ENCODE assay signal across 1 cellular context in the genomic region with DNA sequence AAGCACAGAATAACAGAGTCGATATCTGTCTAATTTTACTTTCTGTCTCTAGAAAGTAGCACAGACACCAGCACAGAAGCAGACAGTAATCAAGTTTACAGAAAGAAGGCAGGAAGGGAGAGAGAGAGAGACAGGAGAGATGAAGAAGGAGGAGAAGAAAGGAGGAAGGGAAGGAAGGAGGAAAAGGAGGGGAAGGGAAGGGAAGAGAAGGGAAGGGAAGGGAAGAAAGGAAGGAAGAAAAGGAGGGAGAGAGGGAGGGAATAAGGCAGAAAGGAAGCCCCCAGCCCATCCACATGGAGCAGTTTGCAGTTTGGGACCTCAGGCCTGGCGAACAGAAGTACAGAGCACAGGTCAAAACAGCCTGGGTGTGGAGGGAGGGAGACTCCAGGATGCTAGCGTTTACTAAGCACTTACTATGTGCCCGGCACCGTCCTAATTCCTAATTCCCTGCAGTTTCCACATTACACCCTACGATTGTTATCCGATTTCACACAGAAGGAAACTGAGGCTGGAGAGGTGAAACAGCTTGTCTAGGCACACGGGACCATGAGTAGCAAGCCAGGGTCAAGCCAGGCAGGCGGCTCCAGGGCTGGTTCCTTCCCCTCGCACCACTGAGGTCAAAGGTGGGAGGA.
TF ChIP-seq lines count a peak whose summit lies in the region.

No MANE protein-coding gene starts in this region.

TF ChIP-seq in HEK293, 187 proteins besides CTCF, POLR2A, EP300 and RAD21 (continued from another document):
- TF ChIP-seq, protein P1, sequence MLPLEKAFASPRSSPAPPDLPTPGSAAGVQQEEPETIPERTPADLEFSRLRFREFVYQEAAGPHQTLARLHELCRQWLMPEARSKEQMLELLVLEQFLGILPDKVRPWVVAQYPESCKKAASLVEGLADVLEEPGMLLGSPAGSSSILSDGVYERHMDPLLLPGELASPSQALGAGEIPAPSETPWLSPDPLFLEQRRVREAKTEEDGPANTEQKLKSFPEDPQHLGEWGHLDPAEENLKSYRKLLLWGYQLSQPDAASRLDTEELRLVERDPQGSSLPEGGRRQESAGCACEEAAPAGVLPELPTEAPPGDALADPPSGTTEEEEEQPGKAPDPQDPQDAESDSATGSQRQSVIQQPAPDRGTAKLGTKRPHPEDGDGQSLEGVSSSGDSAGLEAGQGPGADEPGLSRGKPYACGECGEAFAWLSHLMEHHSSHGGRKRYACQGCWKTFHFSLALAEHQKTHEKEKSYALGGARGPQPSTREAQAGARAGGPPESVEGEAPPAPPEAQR (tag by site-specific recombination; IDR thresholded peaks at IDR 0.05), result no peak
- peak; percentile 90 for TF ChIP-seq PRDM1 (tag by site-specific recombination; IDR thresholded peaks at IDR 0.05)
